16 cellular contexts compared by ENCODE assay signal in the genomic region with DNA sequence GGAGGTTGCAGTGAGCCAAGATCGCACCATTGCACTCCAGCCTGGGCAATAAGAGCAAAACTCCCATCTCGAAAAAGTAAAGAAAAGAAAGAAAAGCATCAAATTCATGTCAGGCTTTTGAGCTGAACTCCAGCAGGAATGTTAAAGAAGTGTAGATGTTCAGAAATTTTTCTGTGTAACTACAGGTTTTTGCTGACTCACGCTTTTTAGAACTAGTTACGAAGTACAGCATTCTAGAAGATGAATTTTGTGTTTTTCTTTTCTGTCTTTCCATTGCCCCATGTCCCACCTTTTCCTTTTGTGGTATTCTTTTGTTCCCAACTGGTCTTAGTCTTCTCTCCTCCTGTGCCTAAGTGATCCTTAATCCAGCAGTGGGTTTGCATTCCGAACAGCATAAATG. TPM values are rescaled to one million over a fixed set of nuclear protein-coding genes. Genes with fewer than 3 reads are reported as not detected.
DNase-seq lines count a peak whose midpoint lies in the region; ATAC-seq and TF ChIP-seq lines count a peak whose summit lies in the region.
"Had no signal": no experiment of that assay in that cellular context is flagged by ENCODE, and none has a peak within 500 bp of the region (broad histone marks: within the 10 kb centered on the region; RNA-seq: fewer than 3 reads in every experiment).

No MANE protein-coding gene starts in this region.

- H3K27me3 ChIP-seq in esophagus squamous epithelium: no peaks in the 10 kb centered on the region
- H3K27me3 ChIP-seq: BE2C had no signal

- H3K27ac Mint-ChIP-seq in stimulated activated naive CD8-positive, alpha-beta T cell treated with anti-CD3 and anti-CD28 coated beads, Interleukin-15, Interleukin-2, amounts not matched to agents 100 ng/mL and 50 ng/mL, for 24 hours: peak overlapping the region; percentile 22
- H3K27ac Mint-ChIP-seq in stimulated activated naive CD8-positive, alpha-beta T cell treated with anti-CD3 and anti-CD28 coated beads, Interleukin-15, amount 100 ng/mL, for 72 hours: no peak overlapping the region
- H3K27ac Mint-ChIP-seq in activated T-helper 2 cell treated with anti-CD3 and anti-CD28 coated beads, Interferon-gamma antibody, Interleukin-2, Interleukin-4, amounts not matched to agents 10 μg/mL and 5 μg/mL and 100 μg/mL, durations not matched to agents 14 hours and 24 hours and 36 hours: peak overlapping the region; percentile 53
- H3K27ac Mint-ChIP-seq in type B pancreatic cell: peak overlapping the region; percentile 54

- DNase-seq in stimulated activated naive CD8-positive, alpha-beta T cell treated with anti-CD3 and anti-CD28 coated beads, Interleukin-15, amount 100 ng/mL, for 72 hours: no peak
- DNase-seq in activated T-helper 2 cell treated with anti-CD3 and anti-CD28 coated beads, Interferon-gamma antibody, Interleukin-2, Interleukin-4, amounts not matched to agents 10 μg/mL and 5 μg/mL and 100 μg/mL, durations not matched to agents 14 hours and 24 hours and 36 hours (ENCODE audit: low spot score): no peak
- no peak for DNase-seq in esophagus squamous epithelium (lab: John Stamatoyannopoulos, UW)
- DNase-seq in type B pancreatic cell (ENCODE audit: extremely low spot score, unreplicated experiment): no peak
- no peak for DNase-seq in cerebellum (ENCODE audit: low spot score)
- DNase-seq: BE2C; CD4-positive, alpha-beta memory T cell; DMS153; DMS79 treated with DMSO at 0.1 percent for 48 hours; EL; KBM-7 had no signal

- intact Hi-C loops in activated T-helper 2 cell treated with anti-CD3 and anti-CD28 coated beads, Interferon-gamma antibody, Interleukin-2, Interleukin-4, amounts not matched to agents 10 μg/mL and 5 μg/mL and 100 μg/mL, durations not matched to agents 14 hours and 24 hours and 36 hours (cut with micrococcal nuclease): no loop called here
- intact Hi-C loops in esophagus squamous epithelium (cut with DNase I): no loop called here

- peaks cover 0 to 46% (median 0%) of the 10 kb centered on the region in 3 donors for H3K4me1 ChIP-seq in esophagus squamous epithelium

- H3K4me3 Mint-ChIP-seq in stimulated activated naive CD8-positive, alpha-beta T cell treated with anti-CD3 and anti-CD28 coated beads, Interleukin-15, Interleukin-2, amounts not matched to agents 100 ng/mL and 50 ng/mL, for 24 hours: no peak overlapping the region
- no peak overlapping the region for H3K4me3 Mint-ChIP-seq in stimulated activated naive CD8-positive, alpha-beta T cell treated with anti-CD3 and anti-CD28 coated beads, Interleukin-15, amount 100 ng/mL, for 72 hours
- H3K4me3 Mint-ChIP-seq in activated T-helper 2 cell treated with anti-CD3 and anti-CD28 coated beads, Interferon-gamma antibody, Interleukin-2, Interleukin-4, amounts not matched to agents 10 μg/mL and 5 μg/mL and 100 μg/mL, durations not matched to agents 14 hours and 24 hours and 36 hours (ENCODE audit: low read depth): no peak overlapping the region
- H3K4me3 Mint-ChIP-seq in type B pancreatic cell: no peak overlapping the region
- H3K4me3 Mint-ChIP-seq: CD4-positive, alpha-beta memory T cell had no signal

- no peaks in the 10 kb centered on the region for H3K27me3 Mint-ChIP-seq in stimulated activated naive CD8-positive, alpha-beta T cell treated with anti-CD3 and anti-CD28 coated beads, Interleukin-15, Interleukin-2, amounts not matched to agents 100 ng/mL and 50 ng/mL, for 24 hours
- no peaks in the 10 kb centered on the region for H3K27me3 Mint-ChIP-seq in stimulated activated naive CD8-positive, alpha-beta T cell treated with anti-CD3 and anti-CD28 coated beads, Interleukin-15, amount 100 ng/mL, for 72 hours
- no peaks in the 10 kb centered on the region for H3K27me3 Mint-ChIP-seq in activated T-helper 2 cell treated with anti-CD3 and anti-CD28 coated beads, Interferon-gamma antibody, Interleukin-2, Interleukin-4, amounts not matched to agents 10 μg/mL and 5 μg/mL and 100 μg/mL, durations not matched to agents 14 hours and 24 hours and 36 hours (ENCODE audit: low read depth)
- no peaks in the 10 kb centered on the region for H3K27me3 Mint-ChIP-seq in type B pancreatic cell
- H3K27me3 Mint-ChIP-seq: CD4-positive, alpha-beta memory T cell had no signal

- H3K36me3 Mint-ChIP-seq in stimulated activated naive CD8-positive, alpha-beta T cell treated with anti-CD3 and anti-CD28 coated beads, Interleukin-15, Interleukin-2, amounts not matched to agents 100 ng/mL and 50 ng/mL, for 24 hours (ENCODE audit: low read depth): peaks cover 40% of the 10 kb centered on the region
- peaks cover 51% of the 10 kb centered on the region for H3K36me3 Mint-ChIP-seq in activated T-helper 2 cell treated with anti-CD3 and anti-CD28 coated beads, Interferon-gamma antibody, Interleukin-2, Interleukin-4, amounts not matched to agents 10 μg/mL and 5 μg/mL and 100 μg/mL, durations not matched to agents 14 hours and 24 hours and 36 hours (ENCODE audit: low read depth)
- H3K36me3 Mint-ChIP-seq in type B pancreatic cell: peaks cover 43% of the 10 kb centered on the region

- peak overlapping the region; percentile 9 to 84 (median 54) for H3K27ac ChIP-seq in esophagus squamous epithelium
- H3K27ac ChIP-seq: C4-2B had no signal

- 76 to 95% methylated on average over 5 of the region's 5 CpGs for WGBS in esophagus squamous epithelium, 2 donors

- TF ChIP-seq CTCF in esophagus squamous epithelium (IDR thresholded peaks at IDR 0.05): no peak
- no peak for TF ChIP-seq CTCF in type B pancreatic cell (conservative IDR thresholded peaks at IDR 0.05)

- H3K36me3 ChIP-seq in esophagus squamous epithelium: peaks cover 35 to 99% (median 38%) of the 10 kb centered on the region in 3 donors

- H3K9me3 ChIP-seq in esophagus squamous epithelium: no peaks in the 10 kb centered on the region
- H3K9me3 ChIP-seq: BE2C had no signal

- H3K4me1 Mint-ChIP-seq in stimulated activated naive CD8-positive, alpha-beta T cell treated with anti-CD3 and anti-CD28 coated beads, Interleukin-15, Interleukin-2, amounts not matched to agents 100 ng/mL and 50 ng/mL, for 24 hours (ENCODE audit: low read depth): peaks cover 9% of the 10 kb centered on the region
- peaks cover 29% of the 10 kb centered on the region for H3K4me1 Mint-ChIP-seq in stimulated activated naive CD8-positive, alpha-beta T cell treated with anti-CD3 and anti-CD28 coated beads, Interleukin-15, amount 100 ng/mL, for 72 hours
- H3K4me1 Mint-ChIP-seq in activated T-helper 2 cell treated with anti-CD3 and anti-CD28 coated beads, Interferon-gamma antibody, Interleukin-2, Interleukin-4, amounts not matched to agents 10 μg/mL and 5 μg/mL and 100 μg/mL, durations not matched to agents 14 hours and 24 hours and 36 hours (ENCODE audit: low read depth): peaks cover 11% of the 10 kb centered on the region
- peaks cover 8% of the 10 kb centered on the region for H3K4me1 Mint-ChIP-seq in type B pancreatic cell (ENCODE audit: unreplicated experiment)

- no peaks in the 10 kb centered on the region for H3K9me3 Mint-ChIP-seq in stimulated activated naive CD8-positive, alpha-beta T cell treated with anti-CD3 and anti-CD28 coated beads, Interleukin-15, Interleukin-2, amounts not matched to agents 100 ng/mL and 50 ng/mL, for 24 hours
- H3K9me3 Mint-ChIP-seq in stimulated activated naive CD8-positive, alpha-beta T cell treated with anti-CD3 and anti-CD28 coated beads, Interleukin-15, amount 100 ng/mL, for 72 hours: no peaks in the 10 kb centered on the region
- H3K9me3 Mint-ChIP-seq in activated T-helper 2 cell treated with anti-CD3 and anti-CD28 coated beads, Interferon-gamma antibody, Interleukin-2, Interleukin-4, amounts not matched to agents 10 μg/mL and 5 μg/mL and 100 μg/mL, durations not matched to agents 14 hours and 24 hours and 36 hours: no peaks in the 10 kb centered on the region
- no peaks in the 10 kb centered on the region for H3K9me3 Mint-ChIP-seq in type B pancreatic cell
- H3K9me3 Mint-ChIP-seq: CD4-positive, alpha-beta memory T cell had no signal

- TF ChIP-seq POLR2A in esophagus squamous epithelium (IDR thresholded peaks at IDR 0.05): no peak

- no peak for ATAC-seq in stimulated activated naive CD8-positive, alpha-beta T cell treated with anti-CD3 and anti-CD28 coated beads, Interleukin-15, amount 100 ng/mL, for 72 hours
- ATAC-seq in HG02840 (IDR thresholded peaks at IDR 0.05; ENCODE audit: low FRiP score, unreplicated experiment): no peak
- ATAC-seq in GM21786 (IDR thresholded peaks at IDR 0.05; ENCODE audit: unreplicated experiment): no peak

- no peak overlapping the region for H3K4me3 ChIP-seq in esophagus squamous epithelium

RNA-seq across cellular contexts. Expression of gene HORMAD2, which starts 56.0 kb away (rescaled TPM):
- 0.48 and 0.53 TPM in 2 replicates for total RNA-seq in activated T-helper 2 cell treated with anti-CD3 and anti-CD28 coated beads, Interferon-gamma antibody, Interleukin-2, Interleukin-4, amounts not matched to agents 10 μg/mL and 5 μg/mL and 100 μg/mL, durations not matched to agents 14 hours and 24 hours and 36 hours
- not detected for total RNA-seq in esophagus squamous epithelium
- total RNA-seq in type B pancreatic cell (ENCODE audit: low replicate concordance): 0.43 TPM in 1 of 2 replicates, not detected in the other
- 0.27 TPM for total RNA-seq in cerebellum
- total RNA-seq: CD4-positive, alpha-beta memory T cell; HT1080 had no signal

Comparison
In these comparisons a context has a peak if more than half of its experiments do, and no peak if none do; other contexts are left out.
1. H3K27ac Mint-ChIP-seq: peak in stimulated activated naive CD8-positive, alpha-beta T cell treated with anti-CD3 and anti-CD28 coated beads, Interleukin-15, Interleukin-2, amounts not matched to agents 100 ng/mL and 50 ng/mL, for 24 hours (single experiment), activated T-helper 2 cell treated with anti-CD3 and anti-CD28 coated beads, Interferon-gamma antibody, Interleukin-2, Interleukin-4, amounts not matched to agents 10 μg/mL and 5 μg/mL and 100 μg/mL, durations not matched to agents 14 hours and 24 hours and 36 hours (single experiment) and type B pancreatic cell (single experiment); none in stimulated activated naive CD8-positive, alpha-beta T cell treated with anti-CD3 and anti-CD28 coated beads, Interleukin-15, amount 100 ng/mL, for 72 hours (0 of 2).